7 cellular contexts compared by ENCODE assay signal in the genomic region with DNA sequence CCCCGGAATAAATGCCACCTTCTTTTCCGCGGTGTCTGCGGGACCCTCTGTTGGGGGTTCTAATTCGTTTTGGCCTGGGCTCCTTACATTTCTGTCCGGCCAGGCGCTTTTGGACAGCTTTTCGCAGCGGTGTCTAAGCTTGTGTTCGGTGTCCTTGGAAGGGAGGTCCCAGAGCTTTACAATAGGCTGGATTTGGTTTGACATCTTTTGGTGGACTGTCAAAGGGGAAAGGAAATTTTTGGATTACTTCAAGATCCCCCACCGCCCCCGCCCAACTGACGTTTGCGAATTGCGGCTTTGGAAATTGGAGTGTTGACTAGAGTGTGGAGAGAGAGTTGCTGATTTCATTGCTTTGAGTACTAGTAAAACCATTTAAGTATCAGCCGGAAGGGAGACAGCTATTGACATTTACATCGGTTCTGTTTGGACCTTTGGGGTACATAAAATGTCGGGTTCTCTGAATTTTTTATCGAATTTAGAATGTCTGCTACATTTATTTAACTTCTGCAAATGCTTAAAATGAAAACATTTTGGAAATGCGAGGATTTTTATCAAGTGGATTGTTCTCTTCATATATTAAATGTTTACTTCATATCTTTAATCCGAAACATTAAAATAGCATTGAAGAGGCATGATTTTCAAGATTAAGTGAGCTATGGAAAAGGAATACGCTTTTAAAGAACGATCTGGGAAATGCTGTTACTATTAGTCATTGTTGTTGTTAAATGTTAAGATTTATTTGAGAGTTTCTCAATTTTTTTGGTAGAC. TPM values are rescaled to one million over a fixed set of nuclear protein-coding genes. Genes with fewer than 3 reads are reported as not detected.
DNase-seq lines count a peak whose midpoint lies in the region; ATAC-seq and TF ChIP-seq lines count a peak whose summit lies in the region.

No MANE protein-coding gene starts in this region.

- H3K36me3 ChIP-seq in GM23248 (ENCODE audit: low read depth) (no peaks in the 10 kb centered on the region), SK-N-MC (ENCODE audit: insufficient read depth, low read length) (no peaks in the 10 kb centered on the region)

- H3K9me2 ChIP-seq in GM23248 (ENCODE audit: insufficient read depth): no peaks in the 10 kb centered on the region

- DNase-seq in GM23248 (peak; percentile 78), SK-N-MC (ENCODE audit: low read depth, low spot score) (no peak), foreskin fibroblast (peak in 1 of 2 donors; percentile 50), NCI-H2196 (lab: John Stamatoyannopoulos, UW; ENCODE audit: unreplicated experiment) (no peak)
- no peak for DNase-seq in stimulated activated CD4-positive, alpha-beta T cell treated with anti-CD3 and anti-CD28 coated beads, Interleukin-1b, Interleukin-23, amount 100 ng/mL, for 48 hours

- no peaks in the 10 kb centered on the region for H3K9me3 ChIP-seq in GM23248 (ENCODE audit: low read depth)
- no peaks in the 10 kb centered on the region for H3K9me3 ChIP-seq in SK-N-MC (ENCODE audit: low read depth, low read length)

- peaks cover 31% of the 10 kb centered on the region for H3K4me1 ChIP-seq in GM23248 (ENCODE audit: insufficient read depth)

- no peak for TF ChIP-seq CTCF in foreskin fibroblast (IDR thresholded peaks at IDR 0.05; ENCODE audit: low read depth, low read length)

- WGBS in GM23248 (ENCODE audit: low coverage in 1 of 2, low lambda C conversion rate in 2 of 2, missing lambda C conversion rate in 2 of 2), 2 experiments: 42 to 45% methylated on average over 23 of the region's 23 CpGs

- peak overlapping the region; percentile 85 for H3K4me2 ChIP-seq in GM23248 (ENCODE audit: unreplicated experiment)

- peaks cover 39% of the 10 kb centered on the region for H3F3A ChIP-seq in GM23248 (ENCODE audit: insufficient read depth)

- in situ Hi-C loops in GM23248 (cut with MboI): no loop called here

- peak overlapping the region; percentile 86; the same call in 1 of the 2 replicates for H2AFZ ChIP-seq in GM23248

- H3K9ac ChIP-seq in GM23248 (peak overlapping the region; percentile 93), SK-N-MC (ENCODE audit: insufficient read length) (peak overlapping the region; percentile 85)

- H3K27ac ChIP-seq in GM23248 (peak overlapping the region; percentile 91), SK-N-MC (peak overlapping the region; percentile 43; the same call in 1 of the 2 replicates), skin epidermis (peak overlapping the region in 18 of 21 experiments; percentile 10 to 98 (median 94))

- peaks cover 4% of the 10 kb centered on the region; the same call in 1 of the 2 replicates for H4K20me1 ChIP-seq in GM23248 (ENCODE audit: insufficient read depth)

- no peaks in the 10 kb centered on the region for H3K27me3 ChIP-seq in GM23248 (replicated peaks; ENCODE audit: insufficient read depth)

- peak overlapping the region; percentile 84 for H3K4me3 ChIP-seq in GM23248
- peak overlapping the region; percentile 87 for H3K4me3 ChIP-seq in SK-N-MC
- H3K4me3 ChIP-seq in foreskin fibroblast (ENCODE audit: low read depth in 1 of 2, low read length in 2 of 2): peak overlapping the region; percentile 83 to 90
- H3K4me3 ChIP-seq in skin epidermis: peak overlapping the region; percentile 65 to 90 (median 74)

- H3K79me2 ChIP-seq in GM23248 (ENCODE audit: insufficient read depth): peaks cover 57% of the 10 kb centered on the region

- no peak for ATAC-seq in GM19455 (IDR thresholded peaks at IDR 0.05; ENCODE audit: unreplicated experiment)

RNA-seq across cellular contexts. Expression of gene PURA, which starts 4.7 kb away (rescaled TPM):
- total RNA-seq in GM23248 (2014; rRNA removed; shearing (Covaris generic)): 24.2 and 30.6 TPM in 2 replicates
- 7.9 and 10.7 TPM in 2 replicates for polyA plus RNA-seq in GM23248 (2016; fragmentation: Nextera tagmentation; extraction: Ambion mirVana)

RNA-seq across cellular contexts. Expression of gene IGIP, which starts 16.5 kb away (rescaled TPM):
- total RNA-seq in GM23248 (2014; rRNA removed; shearing (Covaris generic)): 13.0 and 16.3 TPM in 2 replicates
- 3.4 and 3.5 TPM in 2 replicates for polyA plus RNA-seq in GM23248 (2016; fragmentation: Nextera tagmentation; extraction: Ambion mirVana)

Comparison
In these comparisons a context has a peak if more than half of its experiments do, and no peak if none do; other contexts are left out.
1. H3K27ac ChIP-seq: peak in every context shown above with its lines; median percentile 94 in skin epidermis; 91 in GM23248; 43 in SK-N-MC.